Comparison of ENCODE assay signal across 8 cellular contexts in genomic region chr3:44554626-44555592, GRCh38. TPM values are rescaled to one million over a fixed set of nuclear protein-coding genes. Genes with fewer than 3 reads are reported as not detected.
DNase-seq lines count a peak whose midpoint lies in the region; ATAC-seq and TF ChIP-seq lines count a peak whose summit lies in the region.

Gene ZKSCAN7 (plus strand): TSS chr3:44555193. CDS start chr3:44557048, 1,855 bp downstream.

- H3K27ac Mint-ChIP-seq in activated CD4-positive, alpha-beta memory T cell treated with anti-CD3 and anti-CD28 coated beads for 36 hours, result peak within 1 kb of the TSS; percentile 46

- H3K36me3 Mint-ChIP-seq in activated CD4-positive, alpha-beta memory T cell treated with anti-CD3 and anti-CD28 coated beads for 36 hours, result peaks cover 10% of the 10 kb centered on the region

- ATAC-seq in GM19452 (IDR thresholded peaks at IDR 0.05; ENCODE audit: unreplicated experiment), result peak; percentile 73

- TF ChIP-seq CTCF in liver (IDR thresholded peaks at IDR 0.05; ENCODE audit: low read depth, low read length, missing input control), result no peak

- H3K9me3 ChIP-seq in BLaER1 treated with 17β-estradiol and CSF1 and Interleukin-3, amounts not matched to agents 10 nM and 100 nM (replicated peaks in 1 of 11), result peaks cover 15 to 79% (median 44%) of the 10 kb centered on the region in 11 experiments
- H3K9me3 ChIP-seq in duodenal mucosa (ENCODE audit: control insufficient read depth in 1 of 2, low read length in 2 of 2) (no peaks in the 10 kb centered on the region), liver (ENCODE audit: control insufficient read depth in 4 of 4, low read length in 3 of 4) (peaks cover 0 to 7% (median 6%) of the 10 kb centered on the region in 4 donors)

- DNase-seq in M059J (ENCODE audit: low read depth) (peak; percentile 29), SIG-M5 (lab: John Stamatoyannopoulos, UW) (no peak)
- peak; percentile 65 for DNase-seq in activated CD4-positive, alpha-beta memory T cell treated with anti-CD3 and anti-CD28 coated beads for 36 hours
- peak; percentile 59 for DNase-seq in stimulated activated CD4-positive, alpha-beta T cell treated with anti-CD3 and anti-CD28 coated beads, Interleukin-4, amount 100 ng/mL, for 1 hour

- H3K27ac ChIP-seq in BLaER1 treated with 17β-estradiol and CSF1 and Interleukin-3, amounts not matched to agents 10 nM and 100 nM, result peak within 1 kb of the TSS; percentile 37 to 70 (median 67); a peak in 21 of 22 replicates
- H3K27ac ChIP-seq in duodenal mucosa (ENCODE audit: low read depth, low read length) (no peak within 1 kb of the TSS), liver (ENCODE audit: low read depth in 1 of 2, low read length in 2 of 2) (peak within 1 kb of the TSS in 1 of 2 donors; percentile 26)

- H3K4me2 ChIP-seq in BLaER1 treated with 17β-estradiol and CSF1 and Interleukin-3, amounts not matched to agents 10 nM and 100 nM, result peak within 1 kb of the TSS; percentile 55 to 84 (median 76)

- CTCF ChIA-PET in activated CD4-positive, alpha-beta memory T cell treated with anti-CD3 and anti-CD28 coated beads for 36 hours (lab: Charles Lee), result interaction anchor here (0.7 to 1.7 kb wide), 2 partner anchors 92 to 359 kb away, joined by 3 to 5 read pairs; no protein-coding TSS in a partner anchor

- no peak for TF ChIP-seq RAD21 in liver (IDR thresholded peaks at IDR 0.05)

- H3K4me1 ChIP-seq in BLaER1 treated with 17β-estradiol and CSF1 and Interleukin-3, amounts not matched to agents 10 nM and 100 nM, result peaks cover 0 to 13% (median 7%) of the 10 kb centered on the region in 10 experiments; a peak in 11 of 20 replicates
- H3K4me1 ChIP-seq in duodenal mucosa (ENCODE audit: control insufficient read depth in 1 of 2, insufficient read depth in 2 of 2, low read length in 2 of 2), result peaks cover 6 to 12% of the 10 kb centered on the region in 2 donors
- H3K4me1 ChIP-seq in liver (ENCODE audit: control insufficient read depth in 4 of 4, insufficient read depth in 4 of 4, low read length in 3 of 4), result peaks cover 2 to 10% (median 7%) of the 10 kb centered on the region in 4 donors

- H3K36me3 ChIP-seq in BLaER1 treated with 17β-estradiol and CSF1 and Interleukin-3, amounts not matched to agents 10 nM and 100 nM, result peaks cover 0 to 7% (median 0%) of the 10 kb centered on the region in 11 experiments; a peak in 1 of 22 replicates
- H3K36me3 ChIP-seq in duodenal mucosa (ENCODE audit: control insufficient read depth in 1 of 2, insufficient read depth in 2 of 2, low read length in 2 of 2) (peaks cover 0 to 3% of the 10 kb centered on the region in 2 donors), liver (ENCODE audit: control insufficient read depth in 4 of 4, insufficient read depth in 3 of 4, low read depth in 1 of 4, low read length in 3 of 4) (peaks cover 0 to under 1% (median 0%) of the 10 kb centered on the region in 4 donors)

- peaks cover 5% of the 10 kb centered on the region for H3K9me3 Mint-ChIP-seq in activated CD4-positive, alpha-beta memory T cell treated with anti-CD3 and anti-CD28 coated beads for 36 hours

- POLR2A ChIA-PET in activated CD4-positive, alpha-beta memory T cell treated with anti-CD3 and anti-CD28 coated beads for 36 hours (lab: Charles Lee), result interaction anchor here (1.0 to 1.4 kb wide), 2 partner anchors 44 to 216 kb away, joined by 3 to 5 read pairs; partner anchors contain the start of gene TCAIM

- H3K4me3 Mint-ChIP-seq in activated CD4-positive, alpha-beta memory T cell treated with anti-CD3 and anti-CD28 coated beads for 36 hours, result peak within 1 kb of the TSS; percentile 82

- peak within 1 kb of the TSS; percentile 52 to 71 (median 61) for H3K4me3 ChIP-seq in BLaER1 treated with 17β-estradiol and CSF1 and Interleukin-3, amounts not matched to agents 10 nM and 100 nM
- H3K4me3 ChIP-seq in duodenal mucosa (ENCODE audit: low read depth in 1 of 2, low read length in 2 of 2), result peak within 1 kb of the TSS; percentile 92 to 95
- peak within 1 kb of the TSS; percentile 77 to 91 (median 86) for H3K4me3 ChIP-seq in liver (ENCODE audit: low read depth in 1 of 3, low read length in 3 of 3)

- peaks cover 5 to 18% (median 12%) of the 10 kb centered on the region in 11 experiments; a peak in 17 of 22 replicates for H3K27me3 ChIP-seq in BLaER1 treated with 17β-estradiol and CSF1 and Interleukin-3, amounts not matched to agents 10 nM and 100 nM
- peaks cover 0 to 4% of the 10 kb centered on the region in 2 donors for H3K27me3 ChIP-seq in duodenal mucosa (ENCODE audit: control insufficient read depth in 1 of 2, insufficient read depth in 2 of 2, low read length in 2 of 2)
- H3K27me3 ChIP-seq in liver (ENCODE audit: control insufficient read depth in 4 of 4, insufficient read depth in 4 of 4, low read length in 3 of 4), result no peaks in the 10 kb centered on the region

- WGBS in liver, result 8% methylated on average over 68 of the region's 68 CpGs

- H4K20me1 ChIP-seq in BLaER1 treated with 17β-estradiol and CSF1 and Interleukin-3, amounts not matched to agents 10 nM and 100 nM, result no peaks in the 10 kb centered on the region

- intact Hi-C loops in activated CD4-positive, alpha-beta memory T cell treated with anti-CD3 and anti-CD28 coated beads for 36 hours (cut with micrococcal nuclease), result no loop called here

- no peaks in the 10 kb centered on the region for H3K27me3 Mint-ChIP-seq in activated CD4-positive, alpha-beta memory T cell treated with anti-CD3 and anti-CD28 coated beads for 36 hours

- peak within 1 kb of the TSS; percentile 54 to 71 (median 66) for H3K9ac ChIP-seq in BLaER1 treated with 17β-estradiol and CSF1 and Interleukin-3, amounts not matched to agents 10 nM and 100 nM
- peak within 1 kb of the TSS; percentile 39 to 63 for H3K9ac ChIP-seq in duodenal mucosa (ENCODE audit: low read depth in 1 of 2, low read length in 2 of 2)
- H3K9ac ChIP-seq in liver (ENCODE audit: low read depth in 1 of 2, low read length in 2 of 2), result peak within 1 kb of the TSS; percentile 2 to 61

- peaks cover 15% of the 10 kb centered on the region for H3K4me1 Mint-ChIP-seq in activated CD4-positive, alpha-beta memory T cell treated with anti-CD3 and anti-CD28 coated beads for 36 hours (ENCODE audit: low read depth)

TF ChIP-seq in liver, 16 proteins besides CTCF, POLR2A, EP300 and RAD21:
- TF ChIP-seq GABPA (IDR thresholded peaks at IDR 0.05 in 1 of 2, conservative IDR thresholded peaks at IDR 0.05 in 1 of 2), result peak; percentile 78 to 92
- TF ChIP-seq HNF4G (IDR thresholded peaks at IDR 0.05), result no peak
- TF ChIP-seq YY1 (IDR thresholded peaks at IDR 0.05), result peak; percentile 81
- TF ChIP-seq NR2F2 (IDR thresholded peaks at IDR 0.05), result no peak

RNA-seq across cellular contexts. Expression of gene ZKSCAN7, which starts in this region (rescaled TPM):
- 1.2 and 1.9 TPM in 2 replicates for total RNA-seq in M059J (2014; rRNA removed; shearing (Covaris generic))
- 1 to 10 TPM; 1.3 to 1.7 TPM for total RNA-seq in activated CD4-positive, alpha-beta memory T cell treated with anti-CD3 and anti-CD28 coated beads for 36 hours
- 1 to 10 TPM; 3.2 to 4.4 TPM for total RNA-seq in liver
- polyA plus RNA-seq in liver, result 1 to 10 TPM; 1.1 to 1.2 TPM
